Comparison of ENCODE assay signal across 4 cellular contexts in genomic region chr14:105015905-105016304, GRCh38.
TF ChIP-seq lines count a peak whose summit lies in the region.

No MANE protein-coding gene starts in this region.

TF ChIP-seq in SK-N-SH, 30 proteins besides CTCF, POLR2A, EP300 and RAD21:
- TF ChIP-seq FOSL2 (IDR thresholded peaks at IDR 0.05; ENCODE audit: borderline replicate concordance, low read depth) = no peak
- TF ChIP-seq MAX (IDR thresholded peaks at IDR 0.05; ENCODE audit: low read depth) = no peak
- no peak for TF ChIP-seq FOXM1 (IDR thresholded peaks at IDR 0.05; ENCODE audit: low read depth)
- no peak for TF ChIP-seq RXRA (IDR thresholded peaks at IDR 0.05; ENCODE audit: borderline replicate concordance, low read depth)
- no peak for TF ChIP-seq SMC3 (IDR thresholded peaks at IDR 0.05; ENCODE audit: low read depth, low read length)
- no peak for TF ChIP-seq EZH2phosphoT487 (IDR thresholded peaks at IDR 0.05; ENCODE audit: borderline replicate concordance, low read depth)
- TF ChIP-seq TCF12 (IDR thresholded peaks at IDR 0.05) = no peak
- no peak for TF ChIP-seq MEF2A (IDR thresholded peaks at IDR 0.05; ENCODE audit: borderline replicate concordance, low read depth)
- TF ChIP-seq TEAD4 (IDR thresholded peaks at IDR 0.05; ENCODE audit: borderline replicate concordance, insufficient read depth) = no peak
- no peak for TF ChIP-seq POLR2AphosphoS5 (IDR thresholded peaks at IDR 0.05; ENCODE audit: low read depth, low read length)

TF ChIP-seq in SK-N-SH treated with all-trans-retinoic acid at 6 μM for 48 hours, 23 proteins besides CTCF, POLR2A, EP300 and RAD21 (continues in another document):
- TF ChIP-seq ZC3H10 (CRISPR knock-in tag; IDR thresholded peaks at IDR 0.05) (no peak), TSHZ2 (CRISPR knock-in tag; IDR thresholded peaks at IDR 0.05) (no peak), POU6F1 (CRISPR knock-in tag; IDR thresholded peaks at IDR 0.05; ENCODE audit: borderline replicate concordance, low read depth) (no peak), RARB (CRISPR knock-in tag; IDR thresholded peaks at IDR 0.05) (no peak), TCF4 (CRISPR knock-in tag; IDR thresholded peaks at IDR 0.05; ENCODE audit: borderline replicate concordance) (no peak), CSDC2 (CRISPR knock-in tag; IDR thresholded peaks at IDR 0.05) (no peak), CSRNP3 (CRISPR knock-in tag; IDR thresholded peaks at IDR 0.05) (no peak), ZFP3 (CRISPR knock-in tag; IDR thresholded peaks at IDR 0.05) (no peak), ESRRG (CRISPR knock-in tag; IDR thresholded peaks at IDR 0.05) (no peak), PPARA (CRISPR knock-in tag; IDR thresholded peaks at IDR 0.05; ENCODE audit: borderline replicate concordance) (no peak)

TF ChIP-seq in IMR-90, 13 proteins besides CTCF, POLR2A, EP300 and RAD21:
- TF ChIP-seq MAZ (IDR thresholded peaks at IDR 0.05; ENCODE audit: borderline replicate concordance, low read depth, low read length) (no peak), NFE2L2 (IDR thresholded peaks at IDR 0.05; ENCODE audit: low read depth, low read length) (no peak), CEBPB (IDR thresholded peaks at IDR 0.05; ENCODE audit: low read depth, low read length) (no peak), CHD1 (IDR thresholded peaks at IDR 0.05; ENCODE audit: low read depth, low read length) (no peak), MAFK (IDR thresholded peaks at IDR 0.05; ENCODE audit: low read depth, low read length) (no peak), MXI1 (IDR thresholded peaks at IDR 0.05; ENCODE audit: borderline replicate concordance, low read depth, low read length) (no peak), RCOR1 (IDR thresholded peaks at IDR 0.05; ENCODE audit: insufficient replicate concordance, low read length) (no peak), RFX5 (IDR thresholded peaks at IDR 0.05; ENCODE audit: low read depth, low read length) (no peak), BHLHE40 (IDR thresholded peaks at IDR 0.05; ENCODE audit: low read depth, low read length) (no peak), USF2 (IDR thresholded peaks at IDR 0.05; ENCODE audit: low read depth, low read length) (no peak), FOS (IDR thresholded peaks at IDR 0.05; ENCODE audit: low read depth, low read length) (no peak), SMC3 (IDR thresholded peaks at IDR 0.05; ENCODE audit: low read depth, low read length) (no peak), ELK1 (IDR thresholded peaks at IDR 0.05; ENCODE audit: borderline replicate concordance, low read depth, low read length) (no peak)

TF ChIP-seq in GM12878, 131 proteins besides CTCF, POLR2A, EP300 and RAD21:
- no peak for TF ChIP-seq ZBTB40 (IDR thresholded peaks at IDR 0.05; ENCODE audit: borderline replicate concordance)
- TF ChIP-seq TCF7 (IDR thresholded peaks at IDR 0.05; ENCODE audit: borderline replicate concordance) = no peak
- TF ChIP-seq RAD51 (IDR thresholded peaks at IDR 0.05) = no peak
- no peak for TF ChIP-seq MEF2A (IDR thresholded peaks at IDR 0.05; ENCODE audit: insufficient read depth, low read depth, low read length)
- no peak for TF ChIP-seq BCLAF1 (IDR thresholded peaks at IDR 0.05)
- no peak for TF ChIP-seq SREBF1 (IDR thresholded peaks at IDR 0.05; ENCODE audit: low read length)
- no peak for TF ChIP-seq ZNF687 (IDR thresholded peaks at IDR 0.05)
- TF ChIP-seq IKZF1 (conservative IDR thresholded peaks at IDR 0.05) = no peak
